In genomic region chr14:22536853-22537338, GRCh38 we compare ENCODE assay signal across 8 cellular contexts. TPM values are rescaled to one million over a fixed set of nuclear protein-coding genes. Genes with fewer than 3 reads are reported as not detected.
A peak's percentile ranks its signal among the peaks of the same experiment; 100 is the strongest.
DNase-seq lines count a peak whose midpoint lies in the region; TF ChIP-seq lines count a peak whose summit lies in the region.

No MANE protein-coding gene starts in this region.

- no peaks in the 10 kb centered on the region for H3K36me3 ChIP-seq in vagina

- no peak overlapping the region for H3K4me3 ChIP-seq in NB4 (ENCODE audit: low read depth, low read length)
- no peak overlapping the region for H3K4me3 ChIP-seq in vagina

- H3K27me3 ChIP-seq in vagina, result no peaks in the 10 kb centered on the region

- no peak for TF ChIP-seq CTCF in NB4 (IDR thresholded peaks at IDR 0.05; ENCODE audit: low read depth, low read length)
- TF ChIP-seq CTCF in vagina (IDR thresholded peaks at IDR 0.05), result peak in 1 of 3 experiments; percentile 6

- peaks cover 37% of the 10 kb centered on the region for H3K4me1 ChIP-seq in vagina

- H3K9me3 ChIP-seq in vagina, result no peaks in the 10 kb centered on the region

- peak overlapping the region; percentile 89 for H3K27ac ChIP-seq in vagina

- peak; percentile 87 for DNase-seq in GM04504 (ENCODE audit: low read depth)
- DNase-seq in HCEC 1CT, result peak; percentile 95
- DNase-seq in NB4 (ENCODE audit: low read depth), result peak; percentile 97
- peak; percentile 78 for DNase-seq in activated CD8-positive, alpha-beta memory T cell treated with anti-CD3 and anti-CD28 coated beads, Interleukin-2, amount 50 U/mL, for 24 hours (ENCODE audit: extremely low read depth)
- peak; percentile 78 for DNase-seq in fibroblast of gingiva (ENCODE audit: low read depth)
- DNase-seq in posterior cingulate gyrus, result peak in 6 of 10 donors; percentile 37 to 89 (median 74)
- peak in 1 of 2 donors; percentile 94 for DNase-seq in vagina (ENCODE audit: extremely low spot score in 2 of 2)
- DNase-seq in NCI-H2196 treated with DMSO at 0.1 percent for 48 hours (lab: John Stamatoyannopoulos, UW; ENCODE audit: unreplicated experiment), result no peak

- TF ChIP-seq POLR2A in NB4 (IDR thresholded peaks at IDR 0.05; ENCODE audit: extremely low read depth, insufficient read length), result peak; percentile 41
- no peak for TF ChIP-seq POLR2A in vagina (IDR thresholded peaks at IDR 0.05)

- intact Hi-C loops in posterior cingulate gyrus (cut with DNase I) (no loop called here), vagina (cut with DNase I) (no loop called here)

RNA-seq across cellular contexts. Expression of gene DAD1, which starts 52.1 kb away (rescaled TPM):
- total RNA-seq in vagina, result 145 TPM
